ENCODE assay signal across 8 cellular contexts in genomic region chr1:110106013-110106941, GRCh38. TPM values are rescaled to one million over a fixed set of nuclear protein-coding genes. Genes with fewer than 3 reads are reported as not detected.
DNase-seq lines count a peak whose midpoint lies in the region; ATAC-seq, FAIRE-seq and TF ChIP-seq lines count a peak whose summit lies in the region.

No MANE protein-coding gene starts in this region.

- H2AFZ ChIP-seq in endothelial cell of umbilical vein (ENCODE audit: low read depth, low read length) = no peak overlapping the region

- H3K9me3 ChIP-seq in endothelial cell of umbilical vein (replicated peaks; ENCODE audit: control insufficient read depth, insufficient read depth, low read length) (no peaks in the 10 kb centered on the region), mucosa of descending colon (no peaks in the 10 kb centered on the region)

- dilution Hi-C loops in endothelial cell of umbilical vein (cut with MboI; ENCODE audit: extremely low pct_ligation_motif_present, low sequenced_read_pairs) = no loop called here

- intact Hi-C loops in endothelial cell of umbilical vein (cut with micrococcal nuclease) (loop anchor here (1.0 kb wide), 3 partner anchors 18 to 77 kb away; no protein-coding TSS in a partner anchor), mucosa of descending colon (cut with DNase I, micrococcal nuclease) (loop anchor here in 1 of 2 donors (5.0 kb wide), 1 partner anchor 54 kb away; no protein-coding TSS in a partner anchor)

- H4K20me1 ChIP-seq in endothelial cell of umbilical vein (replicated peaks; ENCODE audit: control insufficient read depth, extremely low read depth, insufficient read depth, low read length) = no peaks in the 10 kb centered on the region

- CTCF ChIA-PET in endothelial cell of umbilical vein (lab: Charles Lee) = interaction anchor here (0.6 to 13.7 kb wide), 17 partner anchors 10 to 607 kb away, joined by 3 to 272 read pairs (median 4); partner anchors contain the start of gene STRIP1

- no peaks in the 10 kb centered on the region for H3K79me2 ChIP-seq in endothelial cell of umbilical vein (ENCODE audit: control insufficient read depth, insufficient read depth, low read length)

- no peak overlapping the region for H3K9ac ChIP-seq in endothelial cell of umbilical vein (replicated peaks; ENCODE audit: extremely low read depth, insufficient read depth, low read length)

- POLR2A ChIA-PET in endothelial cell of umbilical vein (lab: Charles Lee) = no interaction called here

- H3K4me3 ChIP-seq in endothelial cell of umbilical vein (replicated peaks in 1 of 3; ENCODE audit: insufficient read depth in 1 of 3, low read depth in 1 of 3, low read length in 3 of 3) (no peak overlapping the region), mucosa of descending colon (no peak overlapping the region)

- peak; percentile 92 for FAIRE-seq in endothelial cell of umbilical vein (lab: Jason Lieb, UNC)

- H3K27me3 ChIP-seq in endothelial cell of umbilical vein (ENCODE audit: control insufficient read depth in 2 of 2, insufficient read depth in 2 of 2, low read length in 2 of 2) = peaks cover 0 to 3% of the 10 kb centered on the region in 2 experiments

- TF ChIP-seq CTCF in endothelial cell of umbilical vein (IDR thresholded peaks at IDR 0.05; ENCODE audit: extremely low read depth in 1 of 2, insufficient read depth in 1 of 2, low read depth in 1 of 2, low read length in 2 of 2) (peak; percentile 80 to 96), mucosa of descending colon (IDR thresholded peaks at IDR 0.05) (peak; percentile 90)

- H3K27ac ChIP-seq in endothelial cell of umbilical vein (ENCODE audit: insufficient read depth, low read depth, low read length) = no peak overlapping the region

- H3K9me1 ChIP-seq in endothelial cell of umbilical vein (replicated peaks; ENCODE audit: control insufficient read depth, extremely low read depth, insufficient read depth, low read length) = no peaks in the 10 kb centered on the region

- peak; percentile 50 for ATAC-seq in HG03108 (IDR thresholded peaks at IDR 0.05; ENCODE audit: unreplicated experiment)
- peak; percentile 90 for ATAC-seq in mucosa of descending colon
- no peak for ATAC-seq in GM21360 (IDR thresholded peaks at IDR 0.05; ENCODE audit: unreplicated experiment)

- DNase-seq in EH (ENCODE audit: low read depth) (peak; percentile 77), NCI-H82 (lab: John Stamatoyannopoulos, UW) (peak; percentile 85), endothelial cell of umbilical vein (ENCODE audit: low read depth, low spot score) (peak; percentile 65), mucosa of descending colon (peak in 2 of 3 donors; percentile 73 to 74)
- peak; percentile 83 for DNase-seq in activated CD8-positive, alpha-beta memory T cell treated with anti-CD3 and anti-CD28 coated beads for 24 hours
- DNase-seq in stimulated activated naive CD4-positive, alpha-beta T cell treated with Interleukin-2 at 50 U/mL for 16 hours (lab: John Stamatoyannopoulos, UW) = peak; percentile 34

- H3K36me3 ChIP-seq in endothelial cell of umbilical vein (ENCODE audit: control insufficient read depth in 2 of 2, extremely low read depth in 1 of 2, insufficient read depth in 2 of 2, low read length in 2 of 2) (no peaks in the 10 kb centered on the region), mucosa of descending colon (ENCODE audit: low read depth) (no peaks in the 10 kb centered on the region)

- no peak for TF ChIP-seq POLR2A in endothelial cell of umbilical vein (IDR thresholded peaks at IDR 0.05; ENCODE audit: low read depth, low read length)

- H3K4me1 ChIP-seq in endothelial cell of umbilical vein (ENCODE audit: control insufficient read depth, extremely low read depth, insufficient read depth, low read length) (peaks cover 3% of the 10 kb centered on the region), mucosa of descending colon (ENCODE audit: low read depth) (no peaks in the 10 kb centered on the region)

- BruUV-seq in endothelial cell of umbilical vein (replicated peaks; lab: Mats Ljungman, UMichigan) = no TSS peak

- no peak overlapping the region for H3K4me2 ChIP-seq in endothelial cell of umbilical vein (ENCODE audit: insufficient read depth, low read length)

TF ChIP-seq in endothelial cell of umbilical vein, 7 proteins besides CTCF, POLR2A, EP300 and RAD21:
- TF ChIP-seq, protein P1, sequence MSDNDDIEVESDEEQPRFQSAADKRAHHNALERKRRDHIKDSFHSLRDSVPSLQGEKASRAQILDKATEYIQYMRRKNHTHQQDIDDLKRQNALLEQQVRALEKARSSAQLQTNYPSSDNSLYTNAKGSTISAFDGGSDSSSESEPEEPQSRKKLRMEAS (IDR thresholded peaks at IDR 0.05; ENCODE audit: insufficient read depth, insufficient read length) = peak; percentile 36
- no peak for TF ChIP-seq GATA2 (IDR thresholded peaks at IDR 0.05; ENCODE audit: insufficient read depth, insufficient read length, low read depth, low read length)

RNA-seq across cellular contexts. Expression of gene UBL4B, which starts 6.0 kb away (rescaled TPM):
- total RNA-seq in endothelial cell of umbilical vein (not detected in 2 replicates), mucosa of descending colon (not detected)
- not detected in 2 replicates for polyA plus RNA-seq in endothelial cell of umbilical vein
- polyA plus RNA-seq in endothelial cell of umbilical vein (2011; cell fraction: cytosol; rRNA removed) = not detected in 2 replicates
- polyA plus RNA-seq in endothelial cell of umbilical vein (2011; cell fraction: nucleus; rRNA removed) = not detected in 2 replicates
- polyA plus RNA-seq in endothelial cell of umbilical vein (2012) = not detected in 2 replicates
- not detected in 2 replicates for polyA minus RNA-seq in endothelial cell of umbilical vein
- polyA minus RNA-seq in endothelial cell of umbilical vein (2011; cell fraction: cytosol; rRNA and poly(A)+ RNA removed) = not detected
- polyA minus RNA-seq in endothelial cell of umbilical vein (2011; cell fraction: nucleus; rRNA and poly(A)+ RNA removed) = not detected in 2 replicates

RNA-seq across cellular contexts. Expression of gene ALX3, which starts 35.8 kb away (rescaled TPM):
- total RNA-seq in endothelial cell of umbilical vein (not detected in 2 replicates), mucosa of descending colon (not detected)
- not detected in 2 replicates for polyA plus RNA-seq in endothelial cell of umbilical vein
- polyA plus RNA-seq in endothelial cell of umbilical vein (2011; cell fraction: cytosol; rRNA removed) = not detected in 2 replicates
- polyA plus RNA-seq in endothelial cell of umbilical vein (2011; cell fraction: nucleus; rRNA removed) = not detected in 2 replicates
- not detected in 2 replicates for polyA plus RNA-seq in endothelial cell of umbilical vein (2012)
- polyA minus RNA-seq in endothelial cell of umbilical vein = not detected in 2 replicates
- not detected for polyA minus RNA-seq in endothelial cell of umbilical vein (2011; cell fraction: cytosol; rRNA and poly(A)+ RNA removed)
- polyA minus RNA-seq in endothelial cell of umbilical vein (2011; cell fraction: nucleus; rRNA and poly(A)+ RNA removed) = not detected in 2 replicates

RNA-seq across cellular contexts. Expression of gene SLC6A17, which starts 44.0 kb away (rescaled TPM):
- total RNA-seq in endothelial cell of umbilical vein (0.05 TPM in 1 of 2 replicates, not detected in the other), mucosa of descending colon (under 1 TPM; 0.06 to 0.73 (median 0.10) TPM)
- 0.02 and 0.03 TPM in 2 replicates for polyA plus RNA-seq in endothelial cell of umbilical vein
- 0.01 TPM in 2 replicates for polyA plus RNA-seq in endothelial cell of umbilical vein (2011; cell fraction: cytosol; rRNA removed)
- polyA plus RNA-seq in endothelial cell of umbilical vein (2011; cell fraction: nucleus; rRNA removed) = 0.04 TPM in 1 of 2 replicates, not detected in the other
- polyA plus RNA-seq in endothelial cell of umbilical vein (2012) = 0.04 TPM in 2 replicates
- polyA minus RNA-seq in endothelial cell of umbilical vein = 0.10 and 0.30 TPM in 2 replicates
- not detected for polyA minus RNA-seq in endothelial cell of umbilical vein (2011; cell fraction: cytosol; rRNA and poly(A)+ RNA removed)
- not detected in 2 replicates for polyA minus RNA-seq in endothelial cell of umbilical vein (2011; cell fraction: nucleus; rRNA and poly(A)+ RNA removed)

Comparison
In these comparisons a context has a peak if more than half of its experiments do, and no peak if none do; other contexts are left out.
1. DNase-seq: peak in every context shown above with its lines; median percentile 85 in NCI-H82; 83 in activated CD8-positive, alpha-beta memory T cell treated with anti-CD3 and anti-CD28 coated beads for 24 hours; 77 in EH; 74 in mucosa of descending colon; 65 in endothelial cell of umbilical vein; 34 in stimulated activated naive CD4-positive, alpha-beta T cell treated with Interleukin-2 at 50 U/mL for 16 hours.